Comparison of ENCODE assay signal across 23 cellular contexts in genomic region chr1:71364236-71364635, GRCh38.
"Had no signal": no experiment of that assay in that cellular context is flagged by ENCODE, and none has a peak within 500 bp of the region (broad histone marks: within the 10 kb centered on the region; RNA-seq: fewer than 3 reads in every experiment).

No MANE protein-coding gene starts in this region.

- H3K4me1 ChIP-seq: ascending aorta, foreskin keratinocyte, parathyroid adenoma, thyroid gland had no signal

- H3K27me3 Mint-ChIP-seq: activated naive CD4-positive, alpha-beta T cell treated with anti-CD3 and anti-CD28 coated beads, Interleukin-2, amount 10 ng/mL, durations not matched to agents 7 days and 5 days; activated naive CD8-positive, alpha-beta T cell treated with anti-CD3 and anti-CD28 coated beads, Interleukin-2, amount 50 U/mL, for 24 hours had no signal

- DNase-seq: activated CD4-positive, CD25-positive, alpha-beta regulatory T cell treated with anti-CD3 and anti-CD28 coated beads, Interleukin-2, amount 50 U/mL, for 72 hours; activated CD8-positive, alpha-beta memory T cell treated with anti-CD3 and anti-CD28 coated beads for 24 hours; activated CD8-positive, alpha-beta memory T cell treated with anti-CD3 and anti-CD28 coated beads, Interleukin-2, amount 50 U/mL, for 48 hours; activated effector memory CD4-positive, alpha-beta T cell treated with Interleukin-2 at 50 U/mL for 16 hours; activated naive CD4-positive, alpha-beta T cell treated with anti-CD3 and anti-CD28 coated beads, Interleukin-2, amount 10 ng/mL, durations not matched to agents 7 days and 5 days; activated naive CD8-positive, alpha-beta T cell treated with anti-CD3 and anti-CD28 coated beads, Interleukin-2, amount 50 U/mL, for 24 hours; activated T-cell treated with anti-CD3 and anti-CD28 coated beads, Interleukin-2, amount 50 U/mL, for 48 hours; foreskin keratinocyte; glutamatergic neuron; hippocampal formation; kidney; mammary epithelial cell; midbrain; stimulated activated CD4-positive, alpha-beta T cell treated with anti-CD3 and anti-CD28 coated beads, Interleukin-1b, Interleukin-23, amount 100 ng/mL, for 48 hours; stimulated activated CD8-positive, alpha-beta memory T cell treated with anti-CD3 and anti-CD28 coated beads, Interleukin-4, amount 100 ng/mL, for 48 hours; stimulated activated naive CD4-positive, alpha-beta T cell; SW 1271; T-helper 2 cell; thyroid gland had no signal

- H3K9me3 Mint-ChIP-seq: nephron had no signal

- H3K27me3 ChIP-seq: ascending aorta, cardiac muscle cell, foreskin keratinocyte, thyroid gland had no signal

- H3K36me3 ChIP-seq: ascending aorta, cardiac muscle cell, thyroid gland had no signal

- H3K4me1 Mint-ChIP-seq: activated naive CD4-positive, alpha-beta T cell treated with anti-CD3 and anti-CD28 coated beads, Interleukin-2, amount 10 ng/mL, durations not matched to agents 7 days and 5 days; activated naive CD8-positive, alpha-beta T cell treated with anti-CD3 and anti-CD28 coated beads, Interleukin-2, amount 50 U/mL, for 24 hours; nephron had no signal

- H3K4me3 ChIP-seq: ascending aorta, cardiac muscle cell, thyroid gland had no signal

- H3K4me3 Mint-ChIP-seq: activated naive CD4-positive, alpha-beta T cell treated with anti-CD3 and anti-CD28 coated beads, Interleukin-2, amount 10 ng/mL, durations not matched to agents 7 days and 5 days; activated naive CD8-positive, alpha-beta T cell treated with anti-CD3 and anti-CD28 coated beads, Interleukin-2, amount 50 U/mL, for 24 hours; nephron had no signal

- H3K9me3 ChIP-seq: ascending aorta, thyroid gland had no signal

- H3K9ac ChIP-seq: parathyroid adenoma had no signal

- H3K27ac Mint-ChIP-seq: activated naive CD4-positive, alpha-beta T cell treated with anti-CD3 and anti-CD28 coated beads, Interleukin-2, amount 10 ng/mL, durations not matched to agents 7 days and 5 days; activated naive CD8-positive, alpha-beta T cell treated with anti-CD3 and anti-CD28 coated beads, Interleukin-2, amount 50 U/mL, for 24 hours; nephron had no signal

- H3K36me3 Mint-ChIP-seq: activated naive CD4-positive, alpha-beta T cell treated with anti-CD3 and anti-CD28 coated beads, Interleukin-2, amount 10 ng/mL, durations not matched to agents 7 days and 5 days had no signal
